In the genomic region with DNA sequence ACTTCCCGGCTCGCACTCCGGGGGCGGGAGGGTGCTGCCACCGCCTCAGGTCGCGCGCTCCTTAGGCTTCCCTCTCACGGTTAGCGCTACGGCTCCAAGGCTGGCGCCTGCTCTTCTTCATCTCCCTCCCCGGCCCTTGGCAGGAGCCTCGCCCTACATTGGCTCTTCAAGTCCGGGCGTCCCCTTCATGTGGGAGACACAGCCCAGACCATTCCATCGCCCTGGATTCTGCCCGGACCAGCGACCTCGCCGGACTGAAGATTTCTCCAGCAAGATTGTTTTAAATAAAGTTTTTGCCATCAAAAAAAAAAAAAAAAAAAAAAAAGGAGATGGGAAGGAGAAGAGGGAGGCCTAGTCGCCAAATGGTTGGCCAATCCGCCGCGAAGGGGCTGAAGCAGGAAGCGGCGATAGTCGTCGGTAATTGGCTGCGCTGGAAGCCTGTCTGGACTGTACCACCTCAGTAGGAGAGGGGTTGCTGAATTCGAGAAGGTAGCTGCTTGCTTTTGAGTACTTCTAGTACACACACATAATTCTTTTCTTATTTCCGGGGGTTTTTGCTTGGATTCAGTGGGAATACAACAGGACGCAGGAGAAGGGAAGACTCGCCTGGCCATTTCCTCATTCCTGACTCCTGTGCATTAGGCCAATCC, we compare ENCODE assay signal across 8 cellular contexts. TPM values are rescaled to one million over a fixed set of nuclear protein-coding genes. Genes with fewer than 3 reads are reported as not detected.
DNase-seq lines count a peak whose midpoint lies in the region; ATAC-seq and TF ChIP-seq lines count a peak whose summit lies in the region.

No MANE protein-coding gene starts in this region.

- H3K9ac ChIP-seq in Loucy (ENCODE audit: low read depth, low read length, poor library complexity, severe bottlenecking), result peak overlapping the region; percentile 95

- H3K4me1 ChIP-seq in Loucy (ENCODE audit: insufficient read depth, low read length, poor library complexity, severe bottlenecking), result peaks cover 40% of the 10 kb centered on the region
- H3K4me1 ChIP-seq in RWPE2 (ENCODE audit: insufficient read depth, poor library complexity, severe bottlenecking), result peaks cover 16% of the 10 kb centered on the region

- H3K27me3 ChIP-seq in H7 (ENCODE audit: control insufficient read depth, insufficient read depth, low read length) (no peaks in the 10 kb centered on the region), Loucy (ENCODE audit: insufficient read depth, low read length, poor library complexity, severe bottlenecking) (no peaks in the 10 kb centered on the region), RWPE2 (ENCODE audit: insufficient read depth, poor library complexity, severe bottlenecking) (no peaks in the 10 kb centered on the region)

- no peaks in the 10 kb centered on the region for H3F3A ChIP-seq in Loucy (ENCODE audit: low read depth)

- H3K4me2 ChIP-seq in Loucy (ENCODE audit: low read depth, low read length, poor library complexity, severe bottlenecking), result peak overlapping the region; percentile 91

- H3K4me1 Mint-ChIP-seq in nephron, result peaks cover 30% of the 10 kb centered on the region

- H3K27me3 Mint-ChIP-seq in nephron (ENCODE audit: low read depth), result no peaks in the 10 kb centered on the region

- DNase-seq in ELR (ENCODE audit: low read depth), result peak; percentile 99
- peak; percentile 95 for DNase-seq in H7
- DNase-seq in RWPE2 (ENCODE audit: low spot score), result peak; percentile 98
- DNase-seq in activated effector memory CD4-positive, alpha-beta T cell treated with anti-CD3 and anti-CD28 coated beads, Interleukin-2, amount 50 U/mL, for 16 hours, result peak; percentile 97
- DNase-seq in fibroblast of the aortic adventitia (ENCODE audit: low read depth), result peak; percentile 100
- DNase-seq in stimulated activated naive CD8-positive, alpha-beta T cell treated with anti-CD3 and anti-CD28 coated beads, Interleukin-15, Interleukin-2, amounts not matched to agents 100 U/mL and 50 U/mL, for 24 hours, result peak; percentile 88

- peak overlapping the region; percentile 88 to 100 (median 91) for H3K4me3 Mint-ChIP-seq in nephron

- no peaks in the 10 kb centered on the region for H3K9me3 Mint-ChIP-seq in nephron

- H3K36me3 ChIP-seq in H7 (replicated peaks; ENCODE audit: control insufficient read depth, insufficient read depth, low read length) (peaks cover 2% of the 10 kb centered on the region; the same call in 1 of the 2 replicates), Loucy (ENCODE audit: insufficient read depth, low read length) (peaks cover 5% of the 10 kb centered on the region; the same call in 1 of the 2 replicates), RWPE2 (ENCODE audit: low read depth) (peaks cover 18% of the 10 kb centered on the region)

- H3K36me3 Mint-ChIP-seq in nephron (ENCODE audit: low read depth), result peaks cover 11% of the 10 kb centered on the region

- peaks cover 42% of the 10 kb centered on the region for H3K79me2 ChIP-seq in Loucy (ENCODE audit: insufficient read depth, low read length)

- H3K9me3 ChIP-seq in Loucy (ENCODE audit: insufficient read depth, low read depth, low read length), result no peaks in the 10 kb centered on the region
- no peaks in the 10 kb centered on the region for H3K9me3 ChIP-seq in RWPE2 (ENCODE audit: severe bottlenecking)

- peak overlapping the region; percentile 90 for H3K27ac ChIP-seq in RWPE2 (ENCODE audit: poor library complexity, severe bottlenecking)

- peaks cover 40% of the 10 kb centered on the region for H4K20me1 ChIP-seq in Loucy (ENCODE audit: insufficient read depth, low read length, poor library complexity, severe bottlenecking)

- H3K4me3 ChIP-seq in H7 (ENCODE audit: insufficient read depth, low read depth, low read length), result peak overlapping the region; percentile 96
- H3K4me3 ChIP-seq in Loucy (ENCODE audit: low read length, poor library complexity, severe bottlenecking), result peak overlapping the region; percentile 98
- peak overlapping the region; percentile 83 for H3K4me3 ChIP-seq in RWPE2 (ENCODE audit: severe bottlenecking)
- peak overlapping the region; percentile 76 for H3K4me3 ChIP-seq in fibroblast of the aortic adventitia (ENCODE audit: low read depth, low read length)

- peak; percentile 63 for ATAC-seq in RWPE2 (ENCODE audit: low read depth)
- peak; percentile 70 for ATAC-seq in stimulated activated naive CD8-positive, alpha-beta T cell treated with anti-CD3 and anti-CD28 coated beads, Interleukin-15, Interleukin-2, amounts not matched to agents 100 U/mL and 50 U/mL, for 24 hours

- no peak for TF ChIP-seq CTCF in Loucy (conservative IDR thresholded peaks at IDR 0.05; ENCODE audit: low read length)
- no peak for TF ChIP-seq CTCF in RWPE2 (IDR thresholded peaks at IDR 0.05; ENCODE audit: poor library complexity, severe bottlenecking)
- peak; percentile 5 for TF ChIP-seq CTCF in fibroblast of the aortic adventitia (IDR thresholded peaks at IDR 0.05; ENCODE audit: insufficient read depth, low read length)
- no peak for TF ChIP-seq CTCF in nephron (IDR thresholded peaks at IDR 0.05; ENCODE audit: unreplicated experiment in 3 of 3)

- H3K9me2 ChIP-seq in Loucy (replicated peaks; ENCODE audit: low read depth, low read length), result no peaks in the 10 kb centered on the region

- peak overlapping the region; percentile 97 for H2AFZ ChIP-seq in Loucy (ENCODE audit: low read length)

- H3K27ac Mint-ChIP-seq in nephron, result peak overlapping the region; percentile 99 to 100 (median 100)

RNA-seq across cellular contexts. Expression of gene ZDHHC5, which starts 0.7 kb away (rescaled TPM):
- 26.7 and 28.6 TPM in 2 replicates for total RNA-seq in H7 (2014; rRNA removed; shearing (Covaris generic))
- 30.0 and 49.6 TPM in 2 replicates for total RNA-seq in fibroblast of the aortic adventitia (ENCODE audit: low replicate concordance)

RNA-seq across cellular contexts. Expression of gene CLP1, which starts 9.6 kb away (rescaled TPM):
- 26.4 and 33.4 TPM in 2 replicates for total RNA-seq in H7 (2014; rRNA removed; shearing (Covaris generic))
- 12.6 and 16.2 TPM in 2 replicates for total RNA-seq in fibroblast of the aortic adventitia (ENCODE audit: low replicate concordance)

RNA-seq across cellular contexts. Expression of gene YPEL4, which starts 17.5 kb away (rescaled TPM):
- not detected in 2 replicates for total RNA-seq in H7 (2014; rRNA removed; shearing (Covaris generic))
- total RNA-seq in fibroblast of the aortic adventitia (ENCODE audit: low replicate concordance), result 1.4 and 1.7 TPM in 2 replicates

RNA-seq across cellular contexts. Expression of gene MED19, which starts 44.8 kb away (rescaled TPM):
- 17.9 and 19.1 TPM in 2 replicates for total RNA-seq in H7 (2014; rRNA removed; shearing (Covaris generic))
- 2.6 and 16.9 TPM in 2 replicates for total RNA-seq in fibroblast of the aortic adventitia (ENCODE audit: low replicate concordance)

RNA-seq across cellular contexts. Expression of gene TMX2, which starts 45.2 kb away (rescaled TPM):
- total RNA-seq in H7 (2014; rRNA removed; shearing (Covaris generic)), result 75.3 and 93.9 TPM in 2 replicates
- 46.9 and 66.6 TPM in 2 replicates for total RNA-seq in fibroblast of the aortic adventitia (ENCODE audit: low replicate concordance)

Comparison
In these comparisons a context has a peak if more than half of its experiments do, and no peak if none do; other contexts are left out.
1. Peak in every context shown above with its lines: DNase-seq, ATAC-seq, H3K4me3 ChIP-seq and H3K27ac ChIP-seq.